9 cellular contexts compared by ENCODE assay signal in the genomic region with DNA sequence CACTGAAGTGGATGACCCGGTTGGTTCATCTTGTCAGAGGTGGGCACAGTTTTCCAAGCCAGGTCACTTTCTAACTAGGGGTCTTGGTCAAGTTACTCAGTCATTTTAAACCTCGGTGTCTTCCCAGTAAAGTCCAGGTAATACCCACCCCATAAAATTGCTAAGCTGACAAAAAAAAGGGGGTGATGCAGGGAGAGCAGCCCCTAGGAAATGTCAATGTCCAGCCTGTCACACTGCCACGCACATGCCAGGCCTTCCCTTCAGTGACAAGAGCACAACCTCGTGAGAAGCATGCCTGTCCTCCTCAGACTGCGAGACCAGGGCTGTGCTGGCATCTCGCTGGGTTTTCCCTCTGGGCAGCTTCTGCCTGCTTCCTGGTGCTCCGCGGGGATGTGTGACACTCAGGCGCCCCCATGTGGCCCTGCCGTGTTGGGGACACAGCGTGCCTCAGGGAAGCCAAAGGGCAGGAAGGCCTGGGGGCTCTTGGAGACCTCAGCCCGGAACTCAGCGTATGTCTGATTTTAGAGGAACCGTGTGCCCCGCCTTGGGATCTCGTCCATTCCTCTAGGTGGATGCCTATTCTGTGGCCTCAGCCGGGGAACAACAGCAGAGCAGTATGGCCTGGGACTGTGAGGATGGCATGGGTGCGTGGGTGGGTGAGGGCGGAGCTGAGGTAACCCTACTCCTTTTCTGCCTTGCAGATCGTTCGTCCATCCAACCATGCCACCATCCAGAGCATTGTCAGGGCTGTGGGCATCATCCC. TPM values are rescaled to one million over a fixed set of nuclear protein-coding genes. Genes with fewer than 3 reads are reported as not detected.
DNase-seq lines count a peak whose midpoint lies in the region; ATAC-seq and TF ChIP-seq lines count a peak whose summit lies in the region.
"Had no signal": no experiment of that assay in that cellular context is flagged by ENCODE, and none has a peak within 500 bp of the region (broad histone marks: within the 10 kb centered on the region; RNA-seq: fewer than 3 reads in every experiment).

No MANE protein-coding gene starts in this region.

- peak; percentile 91 to 97 (median 95) for TF ChIP-seq CTCF in ascending aorta (IDR thresholded peaks at IDR 0.05)
- peak; percentile 92 for TF ChIP-seq CTCF in hepatocyte (IDR thresholded peaks at IDR 0.05; ENCODE audit: poor library complexity)

- H2AFZ ChIP-seq in hepatocyte, result no peak overlapping the region

- WGBS in hepatocyte (ENCODE audit: low lambda C conversion rate, missing lambda C conversion rate), result 37% methylated on average over 21 of the region's 21 CpGs

- DNase-seq in COLO829 (ENCODE audit: low spot score) (peak; percentile 16), MV-4-11 (lab: John Stamatoyannopoulos, UW) (peak; percentile 60), T1000 (lab: John Stamatoyannopoulos, UW) (peak; percentile 55), ascending aorta (ENCODE audit: low spot score in 2 of 2) (peak; percentile 36 to 92), hepatocyte (ENCODE audit: low spot score) (peak; percentile 88), skeletal muscle cell (ENCODE audit: low read depth) (peak; percentile 2)

- H3K36me3 ChIP-seq in ascending aorta (no peaks in the 10 kb centered on the region), hepatocyte (replicated peaks; ENCODE audit: insufficient read depth, low read depth) (no peaks in the 10 kb centered on the region)

- H3K4me1 ChIP-seq in ascending aorta, result peaks cover 2% of the 10 kb centered on the region in 2 donors
- H3K4me1 ChIP-seq in hepatocyte (ENCODE audit: insufficient read depth), result peaks cover 11% of the 10 kb centered on the region

- no peaks in the 10 kb centered on the region for H3K9me2 ChIP-seq in hepatocyte (replicated peaks; ENCODE audit: insufficient read depth)

- H3K9me3 ChIP-seq in ascending aorta, result no peaks in the 10 kb centered on the region
- no peaks in the 10 kb centered on the region for H3K9me3 ChIP-seq in hepatocyte (ENCODE audit: low read depth)

- H4K20me1 ChIP-seq in hepatocyte (ENCODE audit: insufficient read depth, poor library complexity, severe bottlenecking), result no peaks in the 10 kb centered on the region

- H3K27me3 ChIP-seq in ascending aorta, result no peaks in the 10 kb centered on the region
- peaks cover 5% of the 10 kb centered on the region for H3K27me3 ChIP-seq in hepatocyte

- intact Hi-C loops in ascending aorta (cut with DNase I), result loop anchor here (1.0 kb wide), 2 partner anchors 265 to 288 kb away; no protein-coding TSS in a partner anchor

- no peaks in the 10 kb centered on the region for H3K79me2 ChIP-seq in hepatocyte

- H3K4me3 ChIP-seq in ascending aorta (no peak overlapping the region), hepatocyte (no peak overlapping the region), skeletal muscle cell (ENCODE audit: low read depth, low read length) (no peak overlapping the region)

- H3K27ac ChIP-seq in ascending aorta (no peak overlapping the region), hepatocyte (no peak overlapping the region)

- ATAC-seq in GM21576 (IDR thresholded peaks at IDR 0.05; ENCODE audit: unreplicated experiment) (peak; percentile 73), GM21526 (IDR thresholded peaks at IDR 0.05; ENCODE audit: low FRiP score, unreplicated experiment) (no peak)

- no peak overlapping the region for H3K4me2 ChIP-seq in hepatocyte

RNA-seq across cellular contexts. Expression of a gene that starts 10.2 kb away (rescaled TPM):
- total RNA-seq in ascending aorta (0.21 TPM), hepatocyte (not detected in 2 replicates)
- polyA plus RNA-seq in hepatocyte, result 0.39 TPM in 1 of 2 replicates, not detected in the other
- total RNA-seq: T-helper 2 cell treated with Interferon-gamma antibody and Interleukin-4, amounts not matched to agents 100 ng/mL and 5 ng/mL, for 36 hours had no signal

RNA-seq across cellular contexts. Expression of a gene that starts 12.1 kb away (rescaled TPM):
- 1.2 TPM for total RNA-seq in ascending aorta
- 2.3 and 2.5 TPM in 2 replicates for total RNA-seq in hepatocyte
- polyA plus RNA-seq in hepatocyte, result 3.3 and 5.7 TPM in 2 replicates
- total RNA-seq: T-helper 2 cell treated with Interferon-gamma antibody and Interleukin-4, amounts not matched to agents 100 ng/mL and 5 ng/mL, for 36 hours had no signal

RNA-seq across cellular contexts. Expression of a gene that starts 36.1 kb away (rescaled TPM):
- total RNA-seq in ascending aorta (not detected), hepatocyte (0.53 and 0.56 TPM in 2 replicates)
- 1.1 and 1.3 TPM in 2 replicates for polyA plus RNA-seq in hepatocyte
- total RNA-seq: T-helper 2 cell treated with Interferon-gamma antibody and Interleukin-4, amounts not matched to agents 100 ng/mL and 5 ng/mL, for 36 hours had no signal

Comparison
In these comparisons a context has a peak if more than half of its experiments do, and no peak if none do; other contexts are left out.
1. DNase-seq: peak in every context shown above with its lines; median percentile 88 in hepatocyte; 64 in ascending aorta; 60 in MV-4-11; 55 in T1000; 16 in COLO829; 2 in skeletal muscle cell.